13 cellular contexts compared by ENCODE assay signal in the genomic region with DNA sequence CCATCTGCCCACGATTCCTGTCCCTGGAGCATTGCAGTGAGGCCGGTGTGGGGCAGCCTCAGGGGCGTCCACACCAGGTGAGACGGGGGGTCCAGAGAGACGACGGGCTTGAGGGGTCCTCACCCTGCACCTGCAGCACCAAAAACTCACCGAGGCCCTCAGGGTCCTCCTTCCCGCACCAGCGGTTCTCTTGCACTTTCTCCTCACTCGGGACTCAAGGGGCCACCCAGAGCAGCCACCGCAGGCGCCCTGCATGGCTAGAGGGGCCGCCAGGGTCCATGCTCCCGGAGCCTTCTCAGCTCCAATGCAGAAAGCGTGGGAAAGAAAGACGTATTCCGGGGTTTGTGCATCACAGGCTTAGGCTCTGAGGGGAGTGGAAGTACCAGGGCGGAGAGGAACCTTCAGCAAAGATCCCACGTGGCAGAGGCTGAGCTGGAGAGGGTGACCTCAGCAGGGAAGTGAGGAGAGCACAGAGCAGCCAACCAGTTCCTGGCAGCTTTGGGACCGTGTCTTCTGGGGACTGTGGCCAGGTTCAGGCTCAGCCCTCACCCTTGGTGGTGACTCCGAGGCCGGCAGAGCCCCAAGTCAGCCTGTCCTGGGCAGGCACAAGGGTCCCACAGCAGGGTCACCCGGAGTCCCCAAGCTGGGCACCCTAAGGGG. TPM values are rescaled to one million over a fixed set of nuclear protein-coding genes. Genes with fewer than 3 reads are reported as not detected.
DNase-seq lines count a peak whose midpoint lies in the region; ATAC-seq, FAIRE-seq and TF ChIP-seq lines count a peak whose summit lies in the region.
"Had no signal": no experiment of that assay in that cellular context is flagged by ENCODE, and none has a peak within 500 bp of the region (broad histone marks: within the 10 kb centered on the region; RNA-seq: fewer than 3 reads in every experiment).

No MANE protein-coding gene starts in this region.

- no peak overlapping the region for H3K27ac Mint-ChIP-seq in Caco-2 (ENCODE audit: unreplicated experiment)
- H3K27ac Mint-ChIP-seq: GM23338 had no signal

- H2AFZ ChIP-seq in ACC112 (ENCODE audit: low read length, unreplicated experiment) = no peak overlapping the region
- H2AFZ ChIP-seq in OCI-LY7 (ENCODE audit: low read length) = no peak overlapping the region
- H2AFZ ChIP-seq: GM23338 had no signal

- FAIRE-seq in GM12891 (lab: Jason Lieb, UNC) = no peak
- FAIRE-seq: keratinocyte had no signal

- CTCF ChIA-PET in OCI-LY7 (lab: Charles Lee; ENCODE audit: unreplicated experiment) (no interaction called here), Caco-2 (lab: Charles Lee) (no interaction called here)

- ATAC-seq in mucosa of descending colon = peak; percentile 19
- no peak for ATAC-seq in HG03095 (IDR thresholded peaks at IDR 0.05; ENCODE audit: unreplicated experiment)
- ATAC-seq: GM23338 had no signal

- TF ChIP-seq POLR2A in GM12891 (IDR thresholded peaks at IDR 0.05; ENCODE audit: low read depth, low read length) = no peak

- H3K9me3 Mint-ChIP-seq in Caco-2 (ENCODE audit: unreplicated experiment) = no peaks in the 10 kb centered on the region
- H3K9me3 Mint-ChIP-seq: GM23338 had no signal

- H3K79me2 ChIP-seq in ACC112 (ENCODE audit: control insufficient read depth, insufficient read depth, low read length, unreplicated experiment) (no peaks in the 10 kb centered on the region), OCI-LY7 (ENCODE audit: insufficient read depth, low read depth, low read length) (no peaks in the 10 kb centered on the region)

- no peak overlapping the region for H3K4me3 Mint-ChIP-seq in Caco-2 (ENCODE audit: unreplicated experiment)
- H3K4me3 Mint-ChIP-seq: GM23338 had no signal

- H4K20me1 ChIP-seq in OCI-LY7 (ENCODE audit: insufficient read depth, low read length) = no peaks in the 10 kb centered on the region

- no peaks in the 10 kb centered on the region for H3K4me1 Mint-ChIP-seq in Caco-2 (ENCODE audit: low read depth, unreplicated experiment)
- H3K4me1 Mint-ChIP-seq: GM23338 had no signal

- H3K9me2 ChIP-seq in OCI-LY7 (ENCODE audit: insufficient read depth, low read length) = no peaks in the 10 kb centered on the region

- peak; percentile 12 for DNase-seq in GM12891 (ENCODE audit: insufficient read length, low spot score)
- peak; percentile 71 for DNase-seq in coronary artery (ENCODE audit: low spot score)
- DNase-seq in mucosa of descending colon = peak in 2 of 3 donors; percentile 1 to 9
- DNase-seq in iPS-NIHi11 (ENCODE audit: low spot score) = no peak
- no peak for DNase-seq in OCI-LY7 (ENCODE audit: low spot score)
- DNase-seq in Caco-2 = no peak
- DNase-seq: activated T-cell treated with anti-CD3 and anti-CD28 coated beads for 4 hours; stimulated activated CD4-positive, alpha-beta T cell treated with anti-CD3 and anti-CD28 coated beads, Interleukin-2, amount 100 ng/mL, for 48 hours; substantia nigra had no signal

- H3K4me1 ChIP-seq in ACC112 (ENCODE audit: control insufficient read depth, insufficient read depth, low read length, unreplicated experiment) (peaks cover 28% of the 10 kb centered on the region), mucosa of descending colon (ENCODE audit: low read depth) (no peaks in the 10 kb centered on the region), OCI-LY7 (ENCODE audit: insufficient read depth, low read length, poor library complexity, severe bottlenecking) (no peaks in the 10 kb centered on the region), Caco-2 (no peaks in the 10 kb centered on the region)

- H3K27me3 ChIP-seq in ACC112 (ENCODE audit: insufficient read depth, low read length) (no peaks in the 10 kb centered on the region), Caco-2 (replicated peaks; ENCODE audit: control insufficient read depth, insufficient read depth, low read length) (no peaks in the 10 kb centered on the region)

- no peaks in the 10 kb centered on the region for H3K36me3 Mint-ChIP-seq in Caco-2 (ENCODE audit: insufficient read depth, unreplicated experiment)

- H3K4me2 ChIP-seq in OCI-LY7 (ENCODE audit: low read length) = no peak overlapping the region
- H3K4me2 ChIP-seq: GM23338 had no signal

- no peaks in the 10 kb centered on the region for H3K27me3 Mint-ChIP-seq in Caco-2 (ENCODE audit: insufficient read depth, unreplicated experiment)

- peak overlapping the region; percentile 78 for H3K27ac ChIP-seq in ACC112 (ENCODE audit: low read depth, low read length)
- peak overlapping the region; percentile 56 to 63 for H3K27ac ChIP-seq in coronary artery
- H3K27ac ChIP-seq in OCI-LY7 (ENCODE audit: low read depth, low read length, poor library complexity, severe bottlenecking) = no peak overlapping the region

- POLR2A ChIA-PET in OCI-LY7 (lab: Charles Lee) = no interaction called here
- POLR2A ChIA-PET in Caco-2 (lab: Charles Lee) = no interaction called here

- BruUV-seq in OCI-LY7 (replicated peaks; lab: Mats Ljungman, UMichigan) (no TSS peak), Caco-2 (replicated peaks; lab: Mats Ljungman, UMichigan) (no TSS peak)

- no peaks in the 10 kb centered on the region for H3K36me3 ChIP-seq in ACC112 (ENCODE audit: insufficient read depth, low read length)
- no peaks in the 10 kb centered on the region for H3K36me3 ChIP-seq in mucosa of descending colon (ENCODE audit: low read depth)
- no peaks in the 10 kb centered on the region for H3K36me3 ChIP-seq in OCI-LY7 (ENCODE audit: insufficient read depth, low read length)
- no peaks in the 10 kb centered on the region for H3K36me3 ChIP-seq in Caco-2 (ENCODE audit: control insufficient read depth, insufficient read depth, low read length)

- intact Hi-C loops in mucosa of descending colon (cut with DNase I, micrococcal nuclease) (no loop called here), OCI-LY7 (cut with micrococcal nuclease; ENCODE audit: unreplicated experiment) (no loop called here), Caco-2 (cut with micrococcal nuclease; ENCODE audit: unreplicated experiment) (no loop called here)

- H3K9me3 ChIP-seq in mucosa of descending colon (no peaks in the 10 kb centered on the region), OCI-LY7 (ENCODE audit: low read length) (no peaks in the 10 kb centered on the region), Caco-2 (no peaks in the 10 kb centered on the region)

- TF ChIP-seq CTCF in coronary artery (IDR thresholded peaks at IDR 0.05) = no peak
- TF ChIP-seq CTCF in mucosa of descending colon (IDR thresholded peaks at IDR 0.05) = no peak
- TF ChIP-seq CTCF in OCI-LY7 (conservative IDR thresholded peaks at IDR 0.05; ENCODE audit: low read length) = no peak
- TF ChIP-seq CTCF in Caco-2 (IDR thresholded peaks at IDR 0.05; ENCODE audit: insufficient read depth in 1 of 2, low read depth in 1 of 2, low read length in 1 of 2, severe bottlenecking in 1 of 2, unreplicated experiment in 1 of 2) = no peak

- H3K4me3 ChIP-seq in ACC112 (ENCODE audit: low read depth, low read length) (no peak overlapping the region), coronary artery (no peak overlapping the region), mucosa of descending colon (no peak overlapping the region), OCI-LY7 (ENCODE audit: low read depth, low read length, poor library complexity, severe bottlenecking) (no peak overlapping the region), Caco-2 (ENCODE audit: low read depth, low read length) (no peak overlapping the region)
- H3K4me3 ChIP-seq: GM23338 had no signal

TF ChIP-seq in GM12891, 5 proteins besides CTCF, POLR2A, EP300 and RAD21:
- TF ChIP-seq POU2F2 (IDR thresholded peaks at IDR 0.05; ENCODE audit: low read depth, low read length) = no peak
- no peak for TF ChIP-seq POLR2AphosphoS5 (IDR thresholded peaks at IDR 0.05; ENCODE audit: low read depth, low read length)
- no peak for TF ChIP-seq SPI1 (IDR thresholded peaks at IDR 0.05; ENCODE audit: low read depth, low read length)
- TF ChIP-seq TAF1 (IDR thresholded peaks at IDR 0.05; ENCODE audit: low read depth, low read length) = no peak
- no peak for TF ChIP-seq PAX5 (IDR thresholded peaks at IDR 0.05; ENCODE audit: insufficient read depth, low read length, severe bottlenecking)

RNA-seq across cellular contexts. Expression of gene COL6A2, which starts 19.5 kb away (rescaled TPM):
- polyA plus RNA-seq in GM12891 (2012; ENCODE audit: low read depth, missing spikeins) = 1.5 TPM
- total RNA-seq in mucosa of descending colon (100 to 1,000 TPM in 2 of 3 donors, 10 to 100 TPM in 1; 65.1 to 858 (median 191) TPM), OCI-LY7 (2022) (not detected in 2 replicates), Caco-2 (2022) (8.8 and 11.1 TPM in 2 replicates)
- 0.13 TPM in 1 of 2 replicates, not detected in the other for total RNA-seq in OCI-LY7 (2014; rRNA removed; shearing (Covaris generic))

Comparison
In these comparisons a context has a peak if more than half of its experiments do, and no peak if none do; other contexts are left out.
1. DNase-seq: peak in GM12891 (single experiment), coronary artery (single experiment) and mucosa of descending colon (2 of 3); none in iPS-NIHi11 (single experiment), OCI-LY7 (single experiment) and Caco-2 (0 of 2).